Comparison of ENCODE assay signal across 11 cellular contexts in genomic region chr4:19807505-19807904, GRCh38.
A peak's percentile ranks its signal among the peaks of the same experiment; 100 is the strongest.
DNase-seq lines count a peak whose midpoint lies in the region; ATAC-seq and TF ChIP-seq lines count a peak whose summit lies in the region.
"Had no signal": no experiment of that assay in that cellular context is flagged by ENCODE, and none has a peak within 500 bp of the region (broad histone marks: within the 10 kb centered on the region; RNA-seq: fewer than 3 reads in every experiment).

No MANE protein-coding gene starts in this region.

- no peak overlapping the region for H3K4me3 ChIP-seq in fibroblast of the aortic adventitia (ENCODE audit: low read depth, low read length)
- H3K4me3 ChIP-seq: mucosa of descending colon had no signal

- TF ChIP-seq CTCF in fibroblast of the aortic adventitia (IDR thresholded peaks at IDR 0.05; ENCODE audit: insufficient read depth, low read length): no peak

- ATAC-seq in HG03469 (IDR thresholded peaks at IDR 0.05; ENCODE audit: unreplicated experiment): no peak
- ATAC-seq: mucosa of descending colon had no signal

- DNase-seq in DMS53 treated with DMSO at 0.1 percent for 48 hours (lab: John Stamatoyannopoulos, UW; ENCODE audit: unreplicated experiment) (peak; percentile 3), RKO (ENCODE audit: low spot score) (peak; percentile 18), fibroblast of the aortic adventitia (ENCODE audit: low read depth) (peak; percentile 54), renal cortical epithelial cell (ENCODE audit: low read depth) (peak; percentile 99), caudate nucleus (lab: John Stamatoyannopoulos, UW) (no peak), NCI-H1436 treated with DMSO at 0.1 percent for 48 hours (lab: John Stamatoyannopoulos, UW) (no peak)
- DNase-seq in activated CD4-positive, alpha-beta T cell treated with anti-CD3 and anti-CD28 coated beads, Interleukin-2, amount 50 U/mL, for 1 hour: no peak
- DNase-seq: mucosa of descending colon, NCI-H446, retina had no signal

- H3K27ac ChIP-seq in caudate nucleus (ENCODE audit: low read depth, low read length): no peak overlapping the region

Comparison
In these comparisons a context has a peak if more than half of its experiments do, and no peak if none do; other contexts are left out.
1. DNase-seq: peak in DMS53 treated with DMSO at 0.1 percent for 48 hours (single experiment), RKO (single experiment), fibroblast of the aortic adventitia (single experiment) and renal cortical epithelial cell (single experiment); none in activated CD4-positive, alpha-beta T cell treated with anti-CD3 and anti-CD28 coated beads, Interleukin-2, amount 50 U/mL, for 1 hour (single experiment), caudate nucleus (0 of 61) and NCI-H1436 treated with DMSO at 0.1 percent for 48 hours (single experiment).